ENCODE assay signal across 8 cellular contexts in the genomic region with DNA sequence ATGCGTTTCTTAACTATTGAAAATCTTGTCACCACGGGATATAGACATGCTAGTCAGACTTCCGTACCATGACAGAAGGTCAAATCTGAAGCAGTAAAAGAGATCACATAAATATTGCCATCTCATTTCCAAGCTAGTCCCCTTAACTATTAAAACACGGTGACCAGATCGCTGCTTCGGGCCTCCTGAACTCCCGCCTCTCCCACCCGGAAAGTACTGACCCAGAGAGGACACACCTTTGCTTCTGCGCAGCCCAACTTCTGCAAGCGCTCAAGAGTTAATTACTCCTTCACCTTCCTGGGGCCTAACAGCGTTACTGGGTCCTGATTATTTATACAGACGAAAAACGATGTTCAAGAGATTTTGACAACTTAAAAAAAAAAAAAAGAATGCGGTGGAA. TPM values are rescaled to one million over a fixed set of nuclear protein-coding genes. Genes with fewer than 3 reads are reported as not detected.
DNase-seq lines count a peak whose midpoint lies in the region; ATAC-seq and TF ChIP-seq lines count a peak whose summit lies in the region.

No MANE protein-coding gene starts in this region.

- H3K4me3 ChIP-seq in HUES6 (ENCODE audit: low read depth, low read length) (peak overlapping the region; percentile 66), mammary epithelial cell (replicated peaks in 1 of 3; ENCODE audit: insufficient read depth in 1 of 3, low read depth in 2 of 3, low read length in 3 of 3) (peak overlapping the region; percentile 35 to 73 (median 54)), mucosa of rectum (ENCODE audit: low read length in 2 of 2) (peak overlapping the region; percentile 75 to 78)

- TF ChIP-seq CTCF in mammary epithelial cell (conservative IDR thresholded peaks at IDR 0.05 in 1 of 2, IDR thresholded peaks at IDR 0.05 in 1 of 2; ENCODE audit: extremely low read depth in 1 of 2, insufficient read depth in 1 of 2, low read depth in 1 of 2, low read length in 2 of 2): no peak

- CTCF ChIA-PET in mammary epithelial cell (lab: Charles Lee; ENCODE audit: low non-redundant PET): interaction anchor here (1.4 kb wide), 1 partner anchor 120 kb away, joined by 4 read pairs; no protein-coding TSS in a partner anchor

- WGBS in mammary epithelial cell (ENCODE audit: low coverage, missing lambda C conversion rate): 35% methylated on average over 9 of the region's 14 CpGs

- H3K9ac ChIP-seq in HUES6 (ENCODE audit: low read length) (peak overlapping the region; percentile 45), mammary epithelial cell (ENCODE audit: insufficient read depth, low read length) (no peak overlapping the region), mucosa of rectum (ENCODE audit: low read depth in 1 of 2, low read length in 2 of 2) (peak overlapping the region; percentile 3 to 74)

- ATAC-seq in GM19351 (IDR thresholded peaks at IDR 0.05; ENCODE audit: unreplicated experiment) (no peak), HG03095 (IDR thresholded peaks at IDR 0.05; ENCODE audit: unreplicated experiment) (no peak)

- H3K27ac ChIP-seq in HUES6 (ENCODE audit: low read depth, low read length) (no peak overlapping the region), mammary epithelial cell (ENCODE audit: insufficient read depth, low read depth, low read length) (no peak overlapping the region), mucosa of rectum (ENCODE audit: low read depth in 2 of 2, low read length in 2 of 2) (peak overlapping the region; percentile 35 to 70)

- BruUV-seq in mammary epithelial cell (replicated peaks; lab: Mats Ljungman, UMichigan): no TSS peak

- DNase-seq in CD1c-positive myeloid dendritic cell (ENCODE audit: extremely low spot score) (peak; percentile 45), mammary epithelial cell (no peak), NCI-H1930 (lab: John Stamatoyannopoulos, UW) (no peak), putamen (ENCODE audit: low spot score) (no peak)

- H3K4me1 ChIP-seq in HUES6 (ENCODE audit: control insufficient read depth, insufficient read depth, low read length) (peaks cover 27% of the 10 kb centered on the region), mammary epithelial cell (ENCODE audit: insufficient read depth, low read length) (peaks cover 20% of the 10 kb centered on the region), mucosa of rectum (ENCODE audit: control insufficient read depth in 2 of 2, insufficient read depth in 2 of 2, low read length in 2 of 2) (peaks cover 31 to 36% of the 10 kb centered on the region in 2 donors)

- no peaks in the 10 kb centered on the region for H3K9me3 ChIP-seq in HUES6 (ENCODE audit: control insufficient read depth, insufficient read depth, low read depth, low read length)
- no peaks in the 10 kb centered on the region for H3K9me3 ChIP-seq in mammary epithelial cell (replicated peaks; ENCODE audit: insufficient read depth, low read length)
- H3K9me3 ChIP-seq in mucosa of rectum (ENCODE audit: control insufficient read depth in 2 of 2, low read length in 2 of 2): no peaks in the 10 kb centered on the region

- in situ Hi-C loops in mammary epithelial cell (cut with MboI; ENCODE audit: low sequenced_read_pairs in 2 of 2): loop anchor here in 1 of 2 donors (10.0 kb wide), 2 partner anchors 132 to 202 kb away; no protein-coding TSS in a partner anchor

- peaks cover 9% of the 10 kb centered on the region for H3K36me3 ChIP-seq in HUES6 (ENCODE audit: control insufficient read depth, insufficient read depth, low read length)
- H3K36me3 ChIP-seq in mammary epithelial cell (ENCODE audit: insufficient read depth, low read length): peaks cover 10% of the 10 kb centered on the region
- H3K36me3 ChIP-seq in mucosa of rectum (ENCODE audit: control insufficient read depth in 2 of 2, insufficient read depth in 2 of 2, low read length in 2 of 2): peaks cover 11 to 12% of the 10 kb centered on the region in 2 donors

- peak overlapping the region; percentile 96 for H3K4me2 ChIP-seq in mammary epithelial cell (ENCODE audit: insufficient read depth, low read depth, low read length)

- H3K27me3 ChIP-seq in HUES6 (ENCODE audit: control insufficient read depth, insufficient read depth, low read length): peaks cover 11% of the 10 kb centered on the region; the same call in 1 of the 2 replicates
- no peaks in the 10 kb centered on the region for H3K27me3 ChIP-seq in mammary epithelial cell (ENCODE audit: insufficient read depth, low read length)
- H3K27me3 ChIP-seq in mucosa of rectum (ENCODE audit: control insufficient read depth in 2 of 2, insufficient read depth in 2 of 2, low read length in 2 of 2): no peaks in the 10 kb centered on the region

- dilution Hi-C loops in mammary epithelial cell (cut with HindIII; ENCODE audit: low sequenced_read_pairs): loop anchor here (5.0 kb wide), 2 partner anchors 125 to 195 kb away; no protein-coding TSS in a partner anchor

- H3K79me2 ChIP-seq in mammary epithelial cell (ENCODE audit: insufficient read depth, low read length): peaks cover 4% of the 10 kb centered on the region

- no peaks in the 10 kb centered on the region for H4K20me1 ChIP-seq in mammary epithelial cell (ENCODE audit: insufficient read depth, low read length)

- peak overlapping the region; percentile 88 for H2AFZ ChIP-seq in mammary epithelial cell (ENCODE audit: low read depth, low read length)

- intact Hi-C loops in mammary epithelial cell (cut with micrococcal nuclease): loop anchor here (10.0 kb wide), 1 partner anchor 282 kb away; the partner anchor contains the start of gene ELAPOR1

RNA-seq across cellular contexts. Expression of gene SORT1, which starts 0.7 kb away (rescaled TPM):
- total RNA-seq in mammary epithelial cell: 10 to 100 TPM; 24.6 to 41.8 TPM
- 6.9 TPM for polyA plus RNA-seq in mammary epithelial cell
- polyA minus RNA-seq in mammary epithelial cell: 53.9 TPM

RNA-seq across cellular contexts. Expression of gene PSMA5, which starts 29.3 kb away (rescaled TPM):
- total RNA-seq in mammary epithelial cell: 100 to 1,000 TPM in 1 of 2 donors, 10 to 100 TPM in 1; 46.0 to 110 TPM
- 118 TPM for polyA plus RNA-seq in mammary epithelial cell
- polyA minus RNA-seq in mammary epithelial cell: 65.3 TPM

Comparison
In these comparisons a context has a peak if more than half of its experiments do, and no peak if none do; other contexts are left out.
1. H3K27ac ChIP-seq: peak in mucosa of rectum (2 of 2); none in HUES6 (single experiment) and mammary epithelial cell (single experiment).
2. Peak in every context shown above with its lines, with median percentiles within 50 percentile points of each other: H3K4me3 ChIP-seq.